ENCODE assay signal across 20 cellular contexts in the genomic region with DNA sequence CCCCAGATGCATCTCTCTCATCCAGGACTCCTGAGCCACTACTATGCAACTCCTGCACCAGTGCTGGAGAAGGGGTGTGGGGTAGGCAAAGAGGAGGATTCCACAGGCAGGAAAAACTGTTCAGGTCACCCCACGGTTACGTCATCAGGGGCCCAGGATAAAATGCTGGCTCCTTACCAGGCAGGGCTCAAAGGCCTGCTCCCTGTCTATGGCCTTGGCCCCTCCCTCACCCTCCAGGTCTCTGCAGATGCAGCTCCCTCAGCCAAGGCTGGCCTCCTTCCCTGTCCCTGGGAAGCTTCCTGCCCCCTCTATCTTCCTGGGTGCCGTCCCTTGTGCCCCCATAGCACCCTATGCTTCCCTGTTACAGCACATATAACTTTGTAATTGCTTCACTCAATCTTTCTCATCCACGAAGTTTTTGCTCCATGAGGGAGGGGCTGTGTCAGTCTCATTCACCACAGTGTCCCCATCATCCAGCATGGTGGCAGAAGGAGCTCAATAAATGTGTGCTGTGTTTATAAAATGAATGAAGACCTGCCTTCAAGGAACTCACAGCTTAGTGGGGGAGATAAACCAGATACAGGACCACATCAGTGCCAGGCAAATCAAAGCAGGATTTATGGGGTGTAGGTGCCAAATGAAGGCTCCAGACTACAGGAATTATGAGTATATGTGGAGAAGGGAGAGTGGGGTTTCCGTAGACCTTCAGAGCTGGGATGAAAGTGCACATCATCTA. TPM values are rescaled to one million over a fixed set of nuclear protein-coding genes. Genes with fewer than 3 reads are reported as not detected.
DNase-seq lines count a peak whose midpoint lies in the region; TF ChIP-seq lines count a peak whose summit lies in the region.
"Had no signal": no experiment of that assay in that cellular context is flagged by ENCODE, and none has a peak within 500 bp of the region (broad histone marks: within the 10 kb centered on the region; RNA-seq: fewer than 3 reads in every experiment).

No MANE protein-coding gene starts in this region.

- no peaks in the 10 kb centered on the region for H3K9me2 ChIP-seq in MM.1S (replicated peaks; ENCODE audit: insufficient read depth, low read length)

- TF ChIP-seq POLR2A in uterus (IDR thresholded peaks at IDR 0.05) = no peak

- H3K4me1 ChIP-seq in left ventricle myocardium inferior (peaks cover 38% of the 10 kb centered on the region), right atrium auricular region (peaks cover 0 to 24% of the 10 kb centered on the region in 2 donors), uterus (no peaks in the 10 kb centered on the region), MM.1S (ENCODE audit: low read length) (no peaks in the 10 kb centered on the region)
- H3K4me1 ChIP-seq: colonic mucosa, lower lobe of right lung had no signal

- H2AFZ ChIP-seq in MM.1S (ENCODE audit: low read length) = no peak overlapping the region

- DNase-seq in left ventricle myocardium inferior (no peak), right atrium auricular region (ENCODE audit: low spot score) (no peak), mesenteric fat pad (ENCODE audit: low spot score) (peak; percentile 73), uterus (no peak), superior temporal gyrus (ENCODE audit: extremely low spot score) (no peak), MM.1S (no peak)
- DNase-seq: colonic mucosa; DMS79 treated with DMSO at 0.1 percent for 48 hours; lower lobe of right lung; NCI-H1694; NCI-H345; NK-92 treated with Interleukin-12 subunit alpha and Interleukin-12 subunit beta, amount 100 ng/mL, for 24 hours; psoas muscle; stimulated activated CD4-positive, alpha-beta T cell treated with anti-CD3 and anti-CD28 coated beads, Interleukin-15, amount 100 ng/mL, for 24 hours; T-helper 17 cell had no signal

- TF ChIP-seq CTCF in left ventricle myocardium inferior (IDR thresholded peaks at IDR 0.05; ENCODE audit: borderline replicate concordance) = no peak
- no peak for TF ChIP-seq CTCF in right atrium auricular region (IDR thresholded peaks at IDR 0.05)
- TF ChIP-seq CTCF in uterus (IDR thresholded peaks at IDR 0.05) = no peak
- no peak for TF ChIP-seq CTCF in MM.1S (IDR thresholded peaks at IDR 0.05; ENCODE audit: low read length)

- H3K9me3 ChIP-seq in left ventricle myocardium inferior (replicated peaks) (no peaks in the 10 kb centered on the region), right atrium auricular region (no peaks in the 10 kb centered on the region), uterus (no peaks in the 10 kb centered on the region), MM.1S (replicated peaks; ENCODE audit: insufficient read depth, low read length) (no peaks in the 10 kb centered on the region)
- H3K9me3 ChIP-seq: colonic mucosa, lower lobe of right lung, psoas muscle had no signal

- intact Hi-C loops in left ventricle myocardium inferior (cut with micrococcal nuclease) (no loop called here), uterus (cut with DNase I; ENCODE audit: low total_unique reads) (no loop called here)

- H3K4me2 ChIP-seq in MM.1S (ENCODE audit: low read depth, low read length) = no peak overlapping the region

- peak overlapping the region; percentile 44 for H3K27ac ChIP-seq in left ventricle myocardium inferior (replicated peaks)
- no peak overlapping the region for H3K27ac ChIP-seq in right atrium auricular region
- peak overlapping the region; percentile 55 to 73 for H3K27ac ChIP-seq in uterus
- H3K27ac ChIP-seq in MM.1S (ENCODE audit: low read length) = no peak overlapping the region
- H3K27ac ChIP-seq: colonic mucosa, lower lobe of right lung, psoas muscle had no signal

- peaks cover 22% of the 10 kb centered on the region for H3K36me3 ChIP-seq in left ventricle myocardium inferior
- H3K36me3 ChIP-seq in right atrium auricular region = peaks cover 27% of the 10 kb centered on the region
- no peaks in the 10 kb centered on the region for H3K36me3 ChIP-seq in uterus
- no peaks in the 10 kb centered on the region for H3K36me3 ChIP-seq in MM.1S (replicated peaks; ENCODE audit: insufficient read depth, low read length)
- H3K36me3 ChIP-seq: colonic mucosa had no signal

- H3K79me2 ChIP-seq in MM.1S (ENCODE audit: low read length) = no peaks in the 10 kb centered on the region

- no peak overlapping the region for H3K4me3 ChIP-seq in left ventricle myocardium inferior
- H3K4me3 ChIP-seq in right atrium auricular region = no peak overlapping the region
- H3K4me3 ChIP-seq in uterus = no peak overlapping the region
- H3K4me3 ChIP-seq in MM.1S (ENCODE audit: low read length) = no peak overlapping the region
- H3K4me3 ChIP-seq: colonic mucosa, lower lobe of right lung, psoas muscle had no signal

- H3K9ac ChIP-seq in MM.1S (ENCODE audit: low read length) = no peak overlapping the region

- H4K20me1 ChIP-seq in MM.1S (ENCODE audit: insufficient read depth, low read length) = no peaks in the 10 kb centered on the region

- no peaks in the 10 kb centered on the region for H3F3A ChIP-seq in MM.1S (ENCODE audit: insufficient read depth, low read length)

- H3K27me3 ChIP-seq in left ventricle myocardium inferior (ENCODE audit: low read depth) (no peaks in the 10 kb centered on the region), right atrium auricular region (no peaks in the 10 kb centered on the region), uterus (no peaks in the 10 kb centered on the region), MM.1S (replicated peaks; ENCODE audit: insufficient read depth, low read length) (no peaks in the 10 kb centered on the region)
- H3K27me3 ChIP-seq: colonic mucosa had no signal

RNA-seq across cellular contexts. Expression of gene KBTBD13, which starts 18.6 kb away (rescaled TPM):
- total RNA-seq in left ventricle myocardium inferior = 5.2 TPM
- total RNA-seq in right atrium auricular region = 1 to 10 TPM; 2.6 to 4.4 TPM
- not detected for total RNA-seq in mesenteric fat pad
- total RNA-seq in uterus = 1 to 10 TPM in 1 of 4 donors, under 1 TPM in 1, not detected in 2; 0.21 to 1.3 TPM
- total RNA-seq: activated CD8-positive, alpha-beta memory T cell treated with anti-CD3 and anti-CD28 coated beads for 36 hours; colonic mucosa; lower lobe of right lung; natural killer cell treated with Interleukin-12 subunit alpha and Interleukin-12 subunit beta and Interleukin-15 and Interleukin-18, amount 100 ng/mL, for 72 hours; T-helper 17 cell; WTC11 had no signal

RNA-seq across cellular contexts. Expression of gene UBAP1L, which starts 19.8 kb away (rescaled TPM):
- total RNA-seq in left ventricle myocardium inferior (1.8 TPM), right atrium auricular region (1 to 10 TPM in 1 of 2 donors, under 1 TPM in 1; 0.48 to 1.1 TPM), mesenteric fat pad (3.9 TPM), uterus (10 to 100 TPM in 1 of 4 donors, 1 to 10 TPM in 2, under 1 TPM in 1; 0.77 to 16.0 (median 3.8) TPM)

RNA-seq across cellular contexts. Expression of gene RASL12, which starts 27.4 kb away (rescaled TPM):
- total RNA-seq in left ventricle myocardium inferior = 12.9 TPM
- 100 to 1,000 TPM in 1 of 2 donors, 10 to 100 TPM in 1; 83.3 to 183 TPM for total RNA-seq in right atrium auricular region
- total RNA-seq in mesenteric fat pad = 4.7 TPM
- total RNA-seq in uterus = 100 to 1,000 TPM in 1 of 4 donors, 10 to 100 TPM in 3; 65.3 to 116 (median 76.6) TPM
- total RNA-seq: activated CD8-positive, alpha-beta memory T cell treated with anti-CD3 and anti-CD28 coated beads for 36 hours; natural killer cell treated with Interleukin-12 subunit alpha and Interleukin-12 subunit beta and Interleukin-15 and Interleukin-18, amount 100 ng/mL, for 72 hours; T-helper 17 cell had no signal

RNA-seq across cellular contexts. Expression of gene PDCD7, which starts 38.4 kb away (rescaled TPM):
- total RNA-seq in left ventricle myocardium inferior (14.5 TPM), right atrium auricular region (10 to 100 TPM in 1 of 2 donors, 1 to 10 TPM in 1; 8.9 to 13.3 TPM), mesenteric fat pad (22.9 TPM), uterus (10 to 100 TPM; 14.7 to 34.5 (median 26.6) TPM)

RNA-seq across cellular contexts. Expression of gene SLC51B, which starts 50.0 kb away (rescaled TPM):
- total RNA-seq in left ventricle myocardium inferior = not detected
- not detected for total RNA-seq in right atrium auricular region
- not detected for total RNA-seq in mesenteric fat pad
- not detected for total RNA-seq in uterus
- total RNA-seq: activated CD8-positive, alpha-beta memory T cell treated with anti-CD3 and anti-CD28 coated beads for 36 hours; H7; natural killer cell treated with Interleukin-12 subunit alpha and Interleukin-12 subunit beta and Interleukin-15 and Interleukin-18, amount 100 ng/mL, for 72 hours; psoas muscle; Right ventricle myocardium inferior; T-helper 17 cell; WTC11 had no signal

Comparison
In these comparisons a context has a peak if more than half of its experiments do, and no peak if none do; other contexts are left out.
1. H3K27ac ChIP-seq: peak in left ventricle myocardium inferior (single experiment) and uterus (2 of 2); none in right atrium auricular region (0 of 2) and MM.1S (single experiment).